ENCODE assay signal across 8 cellular contexts in genomic region chr7:2633538-2634264, GRCh38. TPM values are rescaled to one million over a fixed set of nuclear protein-coding genes. Genes with fewer than 3 reads are reported as not detected.
DNase-seq lines count a peak whose midpoint lies in the region; ATAC-seq lines count a peak whose summit lies in the region.

No MANE protein-coding gene starts in this region.

- peaks cover 15% of the 10 kb centered on the region for H3K4me1 Mint-ChIP-seq in activated naive CD4-positive, alpha-beta T cell treated with anti-CD3 and anti-CD28 coated beads for 36 hours (ENCODE audit: low read depth)

- H4K12ac ChIP-seq in trophoblast cell (ENCODE audit: low read depth, low read length) = no peak overlapping the region

- H2BK120ac ChIP-seq in trophoblast cell (ENCODE audit: insufficient read depth, low read length, poor library complexity) = no peak overlapping the region

- H2BK12ac ChIP-seq in trophoblast cell (ENCODE audit: low read length) = no peak overlapping the region

- in situ Hi-C loops in Caki2 (cut with HindIII; ENCODE audit: low pct_unique_long_range_greater_than_20kb, low sequenced_read_pairs) = no loop called here

- peak overlapping the region; percentile 22 for H3K4ac ChIP-seq in trophoblast cell (ENCODE audit: low read depth, low read length)

- H3K27ac Mint-ChIP-seq in activated naive CD4-positive, alpha-beta T cell treated with anti-CD3 and anti-CD28 coated beads for 36 hours = no peak overlapping the region

- peaks cover 28 to 41% of the 10 kb centered on the region in 2 experiments for H3K4me1 ChIP-seq in trophoblast cell (ENCODE audit: control insufficient read depth in 1 of 2, insufficient read depth in 2 of 2, low read length in 2 of 2)

- peak overlapping the region; percentile 91 for H3K4me2 ChIP-seq in trophoblast cell (ENCODE audit: low read length)

- H3K23ac ChIP-seq in trophoblast cell (ENCODE audit: low read length) = no peak overlapping the region

- intact Hi-C loops in activated naive CD4-positive, alpha-beta T cell treated with anti-CD3 and anti-CD28 coated beads for 36 hours (cut with micrococcal nuclease) = loop anchor here (5.0 kb wide), 1 partner anchor 226 kb away; no protein-coding TSS in a partner anchor
- intact Hi-C loops in head of caudate nucleus (cut with DNase I) = loop anchor here (10.0 kb wide), 1 partner anchor 79 kb away; the partner anchor contains the start of genes BRAT1 and IQCE

- H2BK5ac ChIP-seq in trophoblast cell (ENCODE audit: low read depth, low read length, poor library complexity) = peak overlapping the region; percentile 43

- no peaks in the 10 kb centered on the region for H3K9me3 ChIP-seq in trophoblast cell (ENCODE audit: insufficient read depth, low read depth, low read length)

- DNase-seq in Caki2 (ENCODE audit: low read depth) (peak; percentile 77), MV-4-11 (lab: John Stamatoyannopoulos, UW) (peak; percentile 78), head of caudate nucleus (peak in 35 of 42 donors; percentile 50 to 93 (median 68)), trophoblast cell (peak; percentile 93 to 94), NCI-H1092 treated with DMSO at 0.1 percent for 48 hours (lab: John Stamatoyannopoulos, UW) (no peak)
- DNase-seq in activated naive CD4-positive, alpha-beta T cell treated with anti-CD3 and anti-CD28 coated beads for 36 hours = peak; percentile 47

- no peaks in the 10 kb centered on the region for H3K9me3 Mint-ChIP-seq in activated naive CD4-positive, alpha-beta T cell treated with anti-CD3 and anti-CD28 coated beads for 36 hours

- H3K79me2 ChIP-seq in trophoblast cell (ENCODE audit: control insufficient read depth, insufficient read depth, low read length, poor library complexity) = peaks cover 38% of the 10 kb centered on the region

- no peak overlapping the region for H4K8ac ChIP-seq in trophoblast cell (ENCODE audit: low read depth, low read length)

- peak overlapping the region; percentile 56 for H3K18ac ChIP-seq in trophoblast cell (ENCODE audit: low read length)

- H3K27me3 ChIP-seq in trophoblast cell (ENCODE audit: insufficient read depth, low read length) = no peaks in the 10 kb centered on the region

- H2AK5ac ChIP-seq in trophoblast cell (ENCODE audit: low read length) = peak overlapping the region; percentile 0

- no peak for ATAC-seq in HG03378 (IDR thresholded peaks at IDR 0.05; ENCODE audit: unreplicated experiment)
- no peak for ATAC-seq in GM18870 (IDR thresholded peaks at IDR 0.05; ENCODE audit: unreplicated experiment)

- peak overlapping the region; percentile 1 for H3K14ac ChIP-seq in trophoblast cell (ENCODE audit: low read length)

- peaks cover 20% of the 10 kb centered on the region for H3K79me1 ChIP-seq in trophoblast cell (ENCODE audit: low read length)

- H3K27me3 Mint-ChIP-seq in activated naive CD4-positive, alpha-beta T cell treated with anti-CD3 and anti-CD28 coated beads for 36 hours (ENCODE audit: low read depth) = no peaks in the 10 kb centered on the region

- H3K36me3 Mint-ChIP-seq in activated naive CD4-positive, alpha-beta T cell treated with anti-CD3 and anti-CD28 coated beads for 36 hours (ENCODE audit: low read depth) = no peaks in the 10 kb centered on the region

- no peak overlapping the region for H2AFZ ChIP-seq in trophoblast cell (ENCODE audit: insufficient read depth, low read length, poor library complexity)

- peak overlapping the region; percentile 63 for H3K27ac ChIP-seq in trophoblast cell (ENCODE audit: low read depth, low read length)

- CTCF ChIA-PET in activated naive CD4-positive, alpha-beta T cell treated with anti-CD3 and anti-CD28 coated beads for 36 hours (lab: Charles Lee) = no interaction called here

- WGBS in trophoblast cell (ENCODE audit: extremely low coverage, insufficient coverage, insufficient read length) = no CpG with 5 or more reads among the region's 22 CpGs

- peak overlapping the region; percentile 87 for H4K91ac ChIP-seq in trophoblast cell (ENCODE audit: low read depth, low read length)

- peaks cover 14 to 18% of the 10 kb centered on the region in 2 experiments for H3K36me3 ChIP-seq in trophoblast cell (ENCODE audit: control insufficient read depth in 1 of 2, insufficient read depth in 2 of 2, low read length in 2 of 2)

- no peak overlapping the region for H3K9ac ChIP-seq in trophoblast cell (ENCODE audit: low read length)

- H3K4me3 Mint-ChIP-seq in activated naive CD4-positive, alpha-beta T cell treated with anti-CD3 and anti-CD28 coated beads for 36 hours = peak overlapping the region; percentile 92

- peak overlapping the region; percentile 83 for H3K4me3 ChIP-seq in trophoblast cell (ENCODE audit: low read depth, low read length)

RNA-seq across cellular contexts. Expression of gene TTYH3, which starts 1.9 kb away (rescaled TPM):
- 34.7 and 42.7 TPM in 2 replicates for total RNA-seq in Caki2 (2014; rRNA removed; shearing (Covaris generic); ENCODE audit: low replicate concordance)
- total RNA-seq in activated naive CD4-positive, alpha-beta T cell treated with anti-CD3 and anti-CD28 coated beads for 36 hours = 10 to 100 TPM; 20.7 to 22.6 TPM
- polyA plus RNA-seq in trophoblast cell (2013) = 117 and 118 TPM in 2 replicates

RNA-seq across cellular contexts. Expression of gene AMZ1, which starts 54.3 kb away (rescaled TPM):
- not detected in 2 replicates for total RNA-seq in Caki2 (2014; rRNA removed; shearing (Covaris generic); ENCODE audit: low replicate concordance)
- total RNA-seq in activated naive CD4-positive, alpha-beta T cell treated with anti-CD3 and anti-CD28 coated beads for 36 hours = under 1 TPM; 0.36 to 0.47 TPM
- polyA plus RNA-seq in trophoblast cell (2013) = 0.41 and 0.64 TPM in 2 replicates
